ENCODE assay signal across 15 cellular contexts in the genomic region with DNA sequence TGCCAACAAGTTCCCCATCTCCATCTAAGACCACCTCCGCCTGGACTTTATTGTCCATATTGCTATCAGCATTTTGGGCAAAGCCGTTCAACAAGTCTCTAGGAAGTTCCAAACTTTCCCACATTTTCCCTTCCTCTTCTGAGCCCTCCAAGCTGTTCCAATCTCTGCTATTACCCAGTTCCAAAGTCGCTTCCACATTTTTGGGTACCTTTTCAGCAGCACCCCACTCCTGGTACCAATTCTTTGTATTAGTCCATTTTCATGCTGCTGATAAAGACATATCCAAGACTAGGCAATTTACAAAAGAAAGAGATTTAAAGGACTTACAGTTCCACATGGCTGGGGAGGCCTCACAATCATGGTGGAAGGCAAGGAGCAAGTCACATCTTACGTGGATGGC. TPM values are rescaled to one million over a fixed set of nuclear protein-coding genes. Genes with fewer than 3 reads are reported as not detected.
"Had no signal": no experiment of that assay in that cellular context is flagged by ENCODE, and none has a peak within 500 bp of the region (broad histone marks: within the 10 kb centered on the region; RNA-seq: fewer than 3 reads in every experiment).

No MANE protein-coding gene starts in this region.

RNA-seq across cellular contexts. Expression of gene TXNDC2, which starts 20.0 kb away (rescaled TPM):
- total RNA-seq: naive thymus-derived CD8-positive, alpha-beta T cell; natural killer cell; natural killer cell treated with Interleukin-12 subunit alpha and Interleukin-12 subunit beta and Interleukin-15 and Interleukin-18, amount 100 ng/mL, for 72 hours; neural crest cell; occipital lobe; pancreas; progenitor cell of endocrine pancreas; renal cortical epithelial cell; right atrium auricular region; right lobe of liver; sciatic nerve; sigmoid colon; skeletal muscle tissue had no signal
- polyA plus RNA-seq: naive thymus-derived CD8-positive, alpha-beta T cell; pancreas; right cardiac atrium; smooth muscle cell had no signal
